Comparison of ENCODE assay signal across 23 cellular contexts in the genomic region with DNA sequence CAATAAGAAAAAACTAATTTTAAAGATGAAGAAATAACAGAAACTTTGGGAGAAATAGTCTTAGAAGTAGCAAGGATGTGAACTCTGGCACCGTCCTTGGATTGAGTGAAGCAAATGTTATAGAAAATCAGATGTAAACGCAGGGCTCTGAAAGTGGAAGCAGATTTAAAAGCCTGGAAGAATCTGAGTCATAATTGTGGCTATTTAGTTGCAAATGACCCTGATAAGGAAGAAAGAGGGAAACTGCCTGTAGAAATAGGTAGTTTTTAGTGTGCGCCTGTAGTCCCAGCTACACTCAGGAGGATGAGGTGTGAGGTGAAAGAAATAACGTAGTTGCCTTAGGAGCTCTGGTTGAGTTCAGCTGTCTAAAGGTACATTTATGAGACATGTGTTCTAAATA.
"Had no signal": no experiment of that assay in that cellular context is flagged by ENCODE, and none has a peak within 500 bp of the region (broad histone marks: within the 10 kb centered on the region; RNA-seq: fewer than 3 reads in every experiment).

No MANE protein-coding gene starts in this region.

- H3K4me1 ChIP-seq: left lung, spleen, upper lobe of left lung had no signal

- H3K4me1 Mint-ChIP-seq: naive thymus-derived CD4-positive, alpha-beta T cell; neural crest cell had no signal

- ATAC-seq: foreskin keratinocyte; left lung; naive thymus-derived CD4-positive, alpha-beta T cell had no signal

- H3K36me3 Mint-ChIP-seq: naive thymus-derived CD4-positive, alpha-beta T cell had no signal

- H3K36me3 ChIP-seq: brain microvascular endothelial cell, esophagus squamous epithelium, left lung, sigmoid colon, spleen, upper lobe of left lung had no signal

- H3K4me3 ChIP-seq: esophagus squamous epithelium, left lung, lung, sigmoid colon, spleen, upper lobe of left lung had no signal

- H3K27me3 ChIP-seq: brain microvascular endothelial cell, esophagus squamous epithelium, foreskin keratinocyte, left lung, sigmoid colon, spleen, upper lobe of left lung had no signal

- H3K4me3 Mint-ChIP-seq: activated CD4-positive, alpha-beta memory T cell treated with anti-CD3 and anti-CD28 coated beads, Interleukin-2, amount 10 ng/mL, durations not matched to agents 7 days and 5 days; activated T-helper 1 cell treated with anti-CD3 and anti-CD28 coated beads, Interleukin-12 subunit alpha, Interleukin-12 subunit beta, Interleukin-2, Interleukin-4 antibody, amounts not matched to agents 30 ng/mL and 10 ng/mL and 1 ng/mL, durations not matched to agents 14 hours and 24 hours and 36 hours; endodermal cell; naive thymus-derived CD4-positive, alpha-beta T cell; neural crest cell; T-helper 1 cell treated with Interleukin-12 subunit alpha and Interleukin-12 subunit beta and Interleukin-4 antibody, amounts not matched to agents 30 μg/mL and 1 μg/mL, for 36 hours had no signal

- H3K27ac ChIP-seq: brain microvascular endothelial cell, esophagus squamous epithelium, foreskin keratinocyte, left lung, sigmoid colon, spleen, upper lobe of left lung had no signal

- H3K9me3 Mint-ChIP-seq: activated CD4-positive, alpha-beta memory T cell treated with anti-CD3 and anti-CD28 coated beads, Interleukin-2, amount 10 ng/mL, durations not matched to agents 7 days and 5 days; activated T-helper 1 cell treated with anti-CD3 and anti-CD28 coated beads, Interleukin-12 subunit alpha, Interleukin-12 subunit beta, Interleukin-2, Interleukin-4 antibody, amounts not matched to agents 30 ng/mL and 10 ng/mL and 1 ng/mL, durations not matched to agents 14 hours and 24 hours and 36 hours; endodermal cell; neural crest cell; T-helper 1 cell treated with Interleukin-12 subunit alpha and Interleukin-12 subunit beta and Interleukin-4 antibody, amounts not matched to agents 30 μg/mL and 1 μg/mL, for 36 hours had no signal

- H3K27ac Mint-ChIP-seq: activated CD4-positive, alpha-beta memory T cell treated with anti-CD3 and anti-CD28 coated beads, Interleukin-2, amount 10 ng/mL, durations not matched to agents 7 days and 5 days; activated T-helper 1 cell treated with anti-CD3 and anti-CD28 coated beads, Interleukin-12 subunit alpha, Interleukin-12 subunit beta, Interleukin-2, Interleukin-4 antibody, amounts not matched to agents 30 ng/mL and 10 ng/mL and 1 ng/mL, durations not matched to agents 14 hours and 24 hours and 36 hours; endodermal cell; naive thymus-derived CD4-positive, alpha-beta T cell; T-helper 1 cell treated with Interleukin-12 subunit alpha and Interleukin-12 subunit beta and Interleukin-4 antibody, amounts not matched to agents 30 μg/mL and 1 μg/mL, for 36 hours had no signal

- DNase-seq: activated CD4-positive, alpha-beta memory T cell treated with anti-CD3 and anti-CD28 coated beads, Interleukin-2, amount 10 ng/mL, durations not matched to agents 7 days and 5 days; activated CD4-positive, alpha-beta T cell treated with anti-CD3 and anti-CD28 coated beads for 4 hours; activated CD4-positive, CD25-positive, alpha-beta regulatory T cell; activated gamma-delta T cell; activated naive CD4-positive, alpha-beta T cell treated with anti-CD3 and anti-CD28 coated beads, Interleukin-2, amount 50 U/mL, for 16 hours; aorta; central memory CD4-positive, alpha-beta T cell; endodermal cell; esophagus squamous epithelium; left lung; naive thymus-derived CD4-positive, alpha-beta T cell; retina; sigmoid colon; spleen; stimulated activated CD4-positive, alpha-beta T cell treated with anti-CD3 and anti-CD28 coated beads, Interleukin-4, amount 100 ng/mL, for 24 hours; stimulated activated naive CD4-positive, alpha-beta T cell treated with Interleukin-2 at 50 U/mL for 16 hours; upper lobe of left lung had no signal
